Comparison of ENCODE assay signal across 13 cellular contexts in the genomic region with DNA sequence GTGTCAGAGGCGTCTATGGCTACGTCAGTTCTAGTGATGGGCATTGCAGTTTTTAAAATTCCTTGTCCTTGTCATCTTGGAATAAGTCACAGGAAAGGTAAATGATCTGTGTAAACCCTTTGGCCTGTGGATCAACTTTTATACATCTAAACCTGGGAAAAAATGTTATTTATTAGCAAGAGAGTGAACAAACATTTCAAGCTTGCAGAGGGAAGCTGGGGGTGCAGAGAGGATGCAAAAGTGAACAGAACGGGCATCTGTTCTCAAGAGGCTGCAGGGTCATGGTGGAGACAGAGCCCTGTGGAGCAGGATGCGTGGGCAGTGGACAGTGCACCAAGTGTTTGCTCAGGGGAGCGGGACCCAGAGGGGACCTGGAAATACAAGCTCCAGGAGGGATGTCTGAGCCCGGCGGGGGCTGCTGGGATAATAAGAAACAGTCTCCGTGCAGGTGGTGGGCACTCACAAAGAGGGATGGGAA.
DNase-seq lines count a peak whose midpoint lies in the region; ATAC-seq and TF ChIP-seq lines count a peak whose summit lies in the region.
"Had no signal": no experiment of that assay in that cellular context is flagged by ENCODE, and none has a peak within 500 bp of the region (broad histone marks: within the 10 kb centered on the region; RNA-seq: fewer than 3 reads in every experiment).

No MANE protein-coding gene starts in this region.

- H3K4me3 ChIP-seq in SJCRH30 (peak overlapping the region; percentile 47), skeletal muscle satellite cell (ENCODE audit: low read length) (no peak overlapping the region), psoas muscle (no peak overlapping the region)
- H3K4me3 ChIP-seq: suprapubic skin had no signal

- H3K27ac ChIP-seq in SJCRH30 (peak overlapping the region; percentile 85), epithelial cell of prostate (peak overlapping the region; percentile 94), psoas muscle (no peak overlapping the region)

- 86 to 94% (median 91%) methylated on average over 8 of the region's 8 CpGs for WGBS in psoas muscle, 3 donors

- H3K27me3 ChIP-seq in SJCRH30, result no peaks in the 10 kb centered on the region
- no peaks in the 10 kb centered on the region for H3K27me3 ChIP-seq in skeletal muscle satellite cell (ENCODE audit: control insufficient read depth, insufficient read depth, low read length)
- peaks cover 0 to 13% (median 3%) of the 10 kb centered on the region in 3 donors for H3K27me3 ChIP-seq in psoas muscle (ENCODE audit: insufficient read depth in 3 of 3, low read length in 2 of 3)
- H3K27me3 ChIP-seq: suprapubic skin had no signal

- H3K36me3 ChIP-seq in SJCRH30, result no peaks in the 10 kb centered on the region
- no peaks in the 10 kb centered on the region for H3K36me3 ChIP-seq in skeletal muscle satellite cell (ENCODE audit: insufficient read depth, low read length)
- no peaks in the 10 kb centered on the region for H3K36me3 ChIP-seq in psoas muscle (ENCODE audit: insufficient read depth in 1 of 2, low read depth in 1 of 2)
- H3K36me3 ChIP-seq: suprapubic skin had no signal

- H3K9ac ChIP-seq in skeletal muscle satellite cell (ENCODE audit: low read depth, low read length), result peak overlapping the region; percentile 70

- H3K4me1 ChIP-seq in SJCRH30, result peaks cover 36% of the 10 kb centered on the region
- peaks cover 52% of the 10 kb centered on the region for H3K4me1 ChIP-seq in skeletal muscle satellite cell (ENCODE audit: control insufficient read depth, insufficient read depth, low read length)
- peaks cover 5% of the 10 kb centered on the region for H3K4me1 ChIP-seq in psoas muscle

- intact Hi-C loops in psoas muscle (cut with DNase I), result no loop called here

- no peaks in the 10 kb centered on the region for H3K9me3 ChIP-seq in SJCRH30 (replicated peaks)
- H3K9me3 ChIP-seq in skeletal muscle satellite cell (replicated peaks; ENCODE audit: low read length), result no peaks in the 10 kb centered on the region
- no peaks in the 10 kb centered on the region for H3K9me3 ChIP-seq in psoas muscle
- H3K9me3 ChIP-seq: suprapubic skin had no signal

- no peak for TF ChIP-seq CTCF in psoas muscle (IDR thresholded peaks at IDR 0.05)

- ATAC-seq in HG02678 (IDR thresholded peaks at IDR 0.05; ENCODE audit: unreplicated experiment) (no peak), psoas muscle (no peak)
- ATAC-seq: activated CD4-positive, CD25-positive, alpha-beta regulatory T cell treated with anti-CD3 and anti-CD28 coated beads, Interleukin-2, amount 50 U/mL, for 24 hours; left colon had no signal

- DNase-seq in NCI-H146 (lab: John Stamatoyannopoulos, UW) (peak; percentile 37), NCI-H146 treated with DMSO at 0.1 percent for 48 hours (lab: John Stamatoyannopoulos, UW; ENCODE audit: unreplicated experiment) (no peak), SJCRH30 (no peak), epithelial cell of prostate (ENCODE audit: low read depth, low spot score) (no peak), psoas muscle (no peak), AML-193 (lab: John Stamatoyannopoulos, UW) (no peak)
- DNase-seq: endodermal cell, left colon, NCI-H2107 had no signal

- H3K4me2 ChIP-seq in skeletal muscle satellite cell (ENCODE audit: low read length), result peak overlapping the region; percentile 58
